In genomic region chr21:25457411-25457810, GRCh38 we compare ENCODE assay signal across 9 cellular contexts.
DNase-seq lines count a peak whose midpoint lies in the region; ATAC-seq, FAIRE-seq and TF ChIP-seq lines count a peak whose summit lies in the region.
"Had no signal": no experiment of that assay in that cellular context is flagged by ENCODE, and none has a peak within 500 bp of the region (broad histone marks: within the 10 kb centered on the region; RNA-seq: fewer than 3 reads in every experiment).

No MANE protein-coding gene starts in this region.

- peaks cover 32% of the 10 kb centered on the region for H3K4me1 Mint-ChIP-seq in osteocyte (ENCODE audit: unreplicated experiment)

- FAIRE-seq in GM12891 (lab: Jason Lieb, UNC), result peak; percentile 60
- FAIRE-seq: TTC549 had no signal

- ATAC-seq in GM21723 (IDR thresholded peaks at IDR 0.05; ENCODE audit: unreplicated experiment), result peak; percentile 56

- H3K27ac Mint-ChIP-seq in osteocyte (ENCODE audit: unreplicated experiment), result peak overlapping the region; percentile 90

- H3K36me3 Mint-ChIP-seq in osteocyte (ENCODE audit: unreplicated experiment), result no peaks in the 10 kb centered on the region

- H3K4me3 ChIP-seq in astrocyte of the spinal cord (ENCODE audit: low read depth, low read length), result no peak overlapping the region

- in situ Hi-C loops in astrocyte of the spinal cord (cut with HindIII; ENCODE audit: low sequenced_read_pairs), result no loop called here

- TF ChIP-seq CTCF in astrocyte of the spinal cord (IDR thresholded peaks at IDR 0.05; ENCODE audit: low read depth, low read length) (no peak), osteocyte (IDR thresholded peaks at IDR 0.05) (no peak)

- peak overlapping the region; percentile 60 for H3K4me3 Mint-ChIP-seq in osteocyte (ENCODE audit: unreplicated experiment)

- no peaks in the 10 kb centered on the region for H3K9me3 Mint-ChIP-seq in osteocyte (ENCODE audit: unreplicated experiment)

- no peak for TF ChIP-seq POLR2A in GM12891 (IDR thresholded peaks at IDR 0.05; ENCODE audit: low read depth, low read length)

- DNase-seq in GM12891 (ENCODE audit: insufficient read length, low spot score) (no peak), LHCN-M2 (ENCODE audit: low read depth) (peak; percentile 78), astrocyte of the spinal cord (ENCODE audit: low read depth, low spot score) (peak; percentile 85), osteocyte (ENCODE audit: extremely low spot score, unreplicated experiment) (no peak), GOT3 (lab: John Stamatoyannopoulos, UW) (no peak), NCI-H1930 (lab: John Stamatoyannopoulos, UW) (no peak)
- no peak for DNase-seq in stimulated activated CD4-positive, alpha-beta T cell treated with anti-CD3 and anti-CD28 coated beads, Interleukin-1b, Interleukin-23, amount 100 ng/mL, for 48 hours

- no peaks in the 10 kb centered on the region for H3K27me3 Mint-ChIP-seq in osteocyte (ENCODE audit: unreplicated experiment)

TF ChIP-seq in GM12891, 5 proteins besides CTCF, POLR2A, EP300 and RAD21:
- no peak for TF ChIP-seq POU2F2 (IDR thresholded peaks at IDR 0.05; ENCODE audit: low read depth, low read length)
- peak; percentile 92 for TF ChIP-seq SPI1 (IDR thresholded peaks at IDR 0.05; ENCODE audit: low read depth, low read length)
- no peak for TF ChIP-seq PAX5 (IDR thresholded peaks at IDR 0.05; ENCODE audit: insufficient read depth, low read length, severe bottlenecking)
- no peak for TF ChIP-seq TAF1 (IDR thresholded peaks at IDR 0.05; ENCODE audit: low read depth, low read length)
- TF ChIP-seq POLR2AphosphoS5 (IDR thresholded peaks at IDR 0.05; ENCODE audit: low read depth, low read length), result no peak

Comparison
In these comparisons a context has a peak if more than half of its experiments do, and no peak if none do; other contexts are left out.
1. DNase-seq: peak in LHCN-M2 (single experiment) and astrocyte of the spinal cord (single experiment); none in GM12891 (single experiment), osteocyte (single experiment), stimulated activated CD4-positive, alpha-beta T cell treated with anti-CD3 and anti-CD28 coated beads, Interleukin-1b, Interleukin-23, amount 100 ng/mL, for 48 hours (single experiment), GOT3 (single experiment) and NCI-H1930 (0 of 2).